Comparison of ENCODE assay signal across 18 cellular contexts in the genomic region with DNA sequence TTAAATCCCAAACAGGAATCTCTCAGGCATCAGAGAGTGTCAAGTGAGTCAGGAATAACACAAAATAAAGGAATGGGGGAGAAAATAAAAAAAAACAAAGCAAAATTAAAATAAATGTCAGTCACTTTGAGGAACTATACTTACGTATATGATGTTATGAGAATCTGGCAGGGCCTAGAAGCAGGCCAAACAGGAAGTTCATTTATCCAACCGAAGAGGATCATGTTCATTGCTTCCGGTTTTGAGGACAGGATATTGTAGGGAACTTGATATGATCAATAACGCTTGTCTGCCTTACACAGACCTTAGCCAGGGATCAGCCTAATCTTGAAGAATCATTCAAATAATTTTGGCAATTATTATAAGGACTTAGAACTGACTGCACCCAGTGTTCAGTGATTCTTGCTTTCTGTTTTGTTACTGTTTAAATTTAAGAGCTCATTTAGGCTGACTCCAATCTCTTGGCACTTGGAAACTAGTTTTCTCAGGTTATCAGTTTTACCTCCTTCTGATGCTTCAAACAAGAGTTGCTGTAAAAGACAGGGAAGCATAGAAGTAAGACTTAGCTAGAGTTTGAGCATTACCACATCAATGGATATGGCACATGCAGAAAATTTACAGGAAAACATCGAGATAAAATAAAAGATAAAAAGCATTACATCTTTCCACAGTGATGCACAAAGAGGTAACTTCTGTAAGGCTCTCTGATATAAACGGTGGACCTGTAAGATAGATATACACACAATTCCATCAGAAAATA. TPM values are rescaled to one million over a fixed set of nuclear protein-coding genes. Genes with fewer than 3 reads are reported as not detected.
DNase-seq lines count a peak whose midpoint lies in the region; ATAC-seq and TF ChIP-seq lines count a peak whose summit lies in the region.
"Had no signal": no experiment of that assay in that cellular context is flagged by ENCODE, and none has a peak within 500 bp of the region (broad histone marks: within the 10 kb centered on the region; RNA-seq: fewer than 3 reads in every experiment).

No MANE protein-coding gene starts in this region.

- TF ChIP-seq CTCF in OCI-LY7 (conservative IDR thresholded peaks at IDR 0.05; ENCODE audit: low read length), result no peak

- peak overlapping the region; percentile 96 for H3K27ac Mint-ChIP-seq in activated T-cell treated with anti-CD3 and anti-CD28 coated beads, Interleukin-2, amount 50 U/mL, for 72 hours
- peak overlapping the region; percentile 81 for H3K27ac Mint-ChIP-seq in activated naive CD8-positive, alpha-beta T cell treated with anti-CD3 and anti-CD28 coated beads for 36 hours
- peak overlapping the region; percentile 59 for H3K27ac Mint-ChIP-seq in stimulated activated memory B cell treated with anti-CD40 and anti-IgM and Interleukin-4, amounts not matched to agents 10 μg/mL and 1 μg/mL and 100 μg/mL, for 72 hours

- H3K27me3 Mint-ChIP-seq in activated T-cell treated with anti-CD3 and anti-CD28 coated beads, Interleukin-2, amount 50 U/mL, for 72 hours (ENCODE audit: low read depth), result no peaks in the 10 kb centered on the region
- H3K27me3 Mint-ChIP-seq in activated naive CD8-positive, alpha-beta T cell treated with anti-CD3 and anti-CD28 coated beads for 36 hours, result no peaks in the 10 kb centered on the region
- H3K27me3 Mint-ChIP-seq in stimulated activated memory B cell treated with anti-CD40 and anti-IgM and Interleukin-4, amounts not matched to agents 10 μg/mL and 1 μg/mL and 100 μg/mL, for 72 hours, result no peaks in the 10 kb centered on the region

- peaks cover 11 to 47% of the 10 kb centered on the region in 2 donors for H3K36me3 Mint-ChIP-seq in activated T-cell treated with anti-CD3 and anti-CD28 coated beads, Interleukin-2, amount 50 U/mL, for 72 hours (ENCODE audit: insufficient read depth in 2 of 2)
- H3K36me3 Mint-ChIP-seq in activated naive CD8-positive, alpha-beta T cell treated with anti-CD3 and anti-CD28 coated beads for 36 hours, result peaks cover 51% of the 10 kb centered on the region
- peaks cover 71% of the 10 kb centered on the region for H3K36me3 Mint-ChIP-seq in stimulated activated memory B cell treated with anti-CD40 and anti-IgM and Interleukin-4, amounts not matched to agents 10 μg/mL and 1 μg/mL and 100 μg/mL, for 72 hours

- peaks cover 91% of the 10 kb centered on the region for H3K36me3 ChIP-seq in OCI-LY7 (ENCODE audit: insufficient read depth, low read length)

- no peaks in the 10 kb centered on the region for H3K9me2 ChIP-seq in OCI-LY7 (ENCODE audit: insufficient read depth, low read length)

- no peak overlapping the region for H3K27ac ChIP-seq in OCI-LY7 (ENCODE audit: low read depth, low read length, poor library complexity, severe bottlenecking)
- H3K27ac ChIP-seq: SJCRH30, stomach, vagina had no signal

- no peak for ATAC-seq in activated T-cell treated with anti-CD3 and anti-CD28 coated beads, Interleukin-2, amount 50 U/mL, for 72 hours (replicated peaks in 1 of 2)
- no peak for ATAC-seq in stimulated activated memory B cell treated with anti-CD40 and anti-IgM and Interleukin-4, amounts not matched to agents 10 μg/mL and 1 μg/mL and 100 μg/mL, for 72 hours
- ATAC-seq in GM19395 (IDR thresholded peaks at IDR 0.05; ENCODE audit: unreplicated experiment) (no peak), HG03095 (IDR thresholded peaks at IDR 0.05; ENCODE audit: unreplicated experiment) (no peak)
- ATAC-seq: activated T-cell treated with anti-CD3 and anti-CD28 coated beads, Interleukin-2, amount 50 U/mL, for 4 hours had no signal

- no peaks in the 10 kb centered on the region for H3K9me3 ChIP-seq in OCI-LY7 (ENCODE audit: low read length)
- H3K9me3 ChIP-seq: SJCRH30, stomach, vagina had no signal

- H4K20me1 ChIP-seq in OCI-LY7 (ENCODE audit: insufficient read depth, low read length), result no peaks in the 10 kb centered on the region

- H3K9me3 Mint-ChIP-seq in activated T-cell treated with anti-CD3 and anti-CD28 coated beads, Interleukin-2, amount 50 U/mL, for 72 hours, result no peaks in the 10 kb centered on the region
- H3K9me3 Mint-ChIP-seq in activated naive CD8-positive, alpha-beta T cell treated with anti-CD3 and anti-CD28 coated beads for 36 hours, result no peaks in the 10 kb centered on the region
- H3K9me3 Mint-ChIP-seq in stimulated activated memory B cell treated with anti-CD40 and anti-IgM and Interleukin-4, amounts not matched to agents 10 μg/mL and 1 μg/mL and 100 μg/mL, for 72 hours, result no peaks in the 10 kb centered on the region
- H3K9me3 Mint-ChIP-seq: activated T-cell treated with anti-CD3 and anti-CD28 coated beads, Interleukin-2, amount 50 U/mL, for 4 hours had no signal

- H3K4me1 ChIP-seq in OCI-LY7 (ENCODE audit: insufficient read depth, low read length, poor library complexity, severe bottlenecking), result no peaks in the 10 kb centered on the region
- H3K4me1 ChIP-seq: SJCRH30, vagina had no signal

- CTCF ChIA-PET in OCI-LY7 (lab: Charles Lee; ENCODE audit: unreplicated experiment), result no interaction called here

- POLR2A ChIA-PET in OCI-LY7 (lab: Charles Lee), result no interaction called here

- no peaks in the 10 kb centered on the region for H3K79me2 ChIP-seq in OCI-LY7 (ENCODE audit: insufficient read depth, low read depth, low read length)

- H3K4me1 Mint-ChIP-seq in activated T-cell treated with anti-CD3 and anti-CD28 coated beads, Interleukin-2, amount 50 U/mL, for 72 hours (ENCODE audit: low read depth), result peaks cover 21% of the 10 kb centered on the region
- peaks cover 18% of the 10 kb centered on the region for H3K4me1 Mint-ChIP-seq in activated naive CD8-positive, alpha-beta T cell treated with anti-CD3 and anti-CD28 coated beads for 36 hours
- H3K4me1 Mint-ChIP-seq in stimulated activated memory B cell treated with anti-CD40 and anti-IgM and Interleukin-4, amounts not matched to agents 10 μg/mL and 1 μg/mL and 100 μg/mL, for 72 hours, result no peaks in the 10 kb centered on the region

- H3K4me3 Mint-ChIP-seq in activated T-cell treated with anti-CD3 and anti-CD28 coated beads, Interleukin-2, amount 50 U/mL, for 72 hours, result peak overlapping the region in 1 of 2 donors; percentile 48
- H3K4me3 Mint-ChIP-seq in activated naive CD8-positive, alpha-beta T cell treated with anti-CD3 and anti-CD28 coated beads for 36 hours, result no peak overlapping the region
- H3K4me3 Mint-ChIP-seq in stimulated activated memory B cell treated with anti-CD40 and anti-IgM and Interleukin-4, amounts not matched to agents 10 μg/mL and 1 μg/mL and 100 μg/mL, for 72 hours, result no peak overlapping the region
- H3K4me3 Mint-ChIP-seq: activated T-cell treated with anti-CD3 and anti-CD28 coated beads, Interleukin-2, amount 50 U/mL, for 4 hours had no signal

- BruUV-seq in OCI-LY7 (replicated peaks; lab: Mats Ljungman, UMichigan), result TSS peak; percentile 42

- no peak overlapping the region for H3K4me2 ChIP-seq in OCI-LY7 (ENCODE audit: low read length)

- no peak overlapping the region for H2AFZ ChIP-seq in OCI-LY7 (ENCODE audit: low read length)

- no peak for DNase-seq in activated T-cell treated with anti-CD3 and anti-CD28 coated beads, Interleukin-2, amount 50 U/mL, for 72 hours
- DNase-seq in activated T-cell treated with anti-CD3 and anti-CD28 coated beads, Interleukin-2, amount 50 U/mL, for 48 hours, result no peak
- DNase-seq in OCI-LY7 (ENCODE audit: low spot score) (no peak), NCI-H2081 treated with DMSO at 0.1 percent for 48 hours (lab: John Stamatoyannopoulos, UW) (no peak)
- DNase-seq in activated naive CD8-positive, alpha-beta T cell treated with anti-CD3 and anti-CD28 coated beads for 36 hours, result no peak
- DNase-seq: ACHN; activated T-cell treated with anti-CD3 and anti-CD28 coated beads, Interleukin-2, amount 50 U/mL, for 4 hours; Calu3; effector memory CD4-positive, alpha-beta T cell; NCI-H1105 treated with DMSO at 0.1 percent for 48 hours; NCI-H2171 treated with DMSO at 0.1 percent for 48 hours; SJCRH30; stomach had no signal

- no peak overlapping the region for H3K4me3 ChIP-seq in OCI-LY7 (ENCODE audit: low read depth, low read length, poor library complexity, severe bottlenecking)
- H3K4me3 ChIP-seq: lung, SJCRH30, stomach, vagina had no signal

- intact Hi-C loops in OCI-LY7 (cut with micrococcal nuclease; ENCODE audit: unreplicated experiment), result no loop called here

RNA-seq across cellular contexts. Expression of gene ZFC3H1, which starts 53.4 kb away (rescaled TPM):
- total RNA-seq in activated T-cell treated with anti-CD3 and anti-CD28 coated beads, Interleukin-2, amount 50 U/mL, for 72 hours, result 10 to 100 TPM; 87.7 to 98.7 TPM
- 31.1 and 45.8 TPM in 2 replicates for total RNA-seq in OCI-LY7 (2014; rRNA removed; shearing (Covaris generic))
- 66.8 and 75.9 TPM in 2 replicates for total RNA-seq in OCI-LY7 (2022)
- total RNA-seq in activated naive CD8-positive, alpha-beta T cell treated with anti-CD3 and anti-CD28 coated beads for 36 hours, result 10 to 100 TPM; 29.8 to 31.6 TPM

RNA-seq across cellular contexts. Expression of gene THAP2, which starts 53.9 kb away (rescaled TPM):
- total RNA-seq in activated T-cell treated with anti-CD3 and anti-CD28 coated beads, Interleukin-2, amount 50 U/mL, for 72 hours, result 10 to 100 TPM; 13.8 to 15.1 TPM
- total RNA-seq in OCI-LY7 (2014; rRNA removed; shearing (Covaris generic)), result 3.6 and 8.2 TPM in 2 replicates
- 9.3 and 10.2 TPM in 2 replicates for total RNA-seq in OCI-LY7 (2022)
- 1 to 10 TPM; 7.5 to 7.6 TPM for total RNA-seq in activated naive CD8-positive, alpha-beta T cell treated with anti-CD3 and anti-CD28 coated beads for 36 hours
